8 cellular contexts compared by ENCODE assay signal in the genomic region with DNA sequence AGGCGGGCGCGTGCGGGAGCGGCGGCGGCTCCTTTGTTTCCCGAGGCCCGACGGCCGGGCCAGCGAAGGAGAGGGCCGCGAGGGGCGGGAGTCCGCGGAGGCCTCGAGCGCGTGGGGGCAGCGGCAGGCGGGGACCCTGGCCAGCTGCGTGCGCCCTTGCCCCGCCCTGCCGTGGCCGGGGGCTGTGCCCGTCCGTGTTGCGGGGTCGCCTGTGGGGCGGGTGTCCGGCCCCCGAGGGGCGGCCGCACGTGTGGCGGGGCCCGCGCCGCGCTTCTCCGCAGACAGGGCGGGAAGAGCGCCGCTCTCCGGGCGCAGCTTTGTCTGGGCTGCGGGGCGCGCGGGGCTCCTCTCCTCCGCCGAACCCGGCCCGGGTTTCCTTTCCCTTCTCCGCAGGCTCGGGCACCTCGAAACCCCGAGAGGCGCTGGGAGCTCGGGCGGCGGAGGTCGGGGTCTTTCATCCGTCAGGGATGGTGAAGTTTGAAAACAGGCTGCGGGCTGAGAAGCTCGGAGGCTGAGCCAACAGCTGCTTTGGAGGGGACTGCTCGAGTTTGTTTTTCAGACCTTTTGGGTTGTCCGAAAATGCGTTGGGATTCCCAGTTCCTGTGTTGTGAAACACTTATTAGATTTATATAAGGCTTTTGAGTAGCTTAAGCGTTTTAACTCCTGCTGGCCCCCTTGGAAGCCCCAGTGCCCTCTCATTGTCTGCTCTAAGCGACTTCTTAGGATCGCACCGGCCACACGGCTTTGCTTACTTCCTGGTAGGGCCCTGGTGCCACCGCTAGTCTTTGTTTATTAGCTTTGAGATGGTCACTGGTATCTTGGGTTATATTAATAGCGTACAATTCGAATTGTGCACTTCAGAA. TPM values are rescaled to one million over a fixed set of nuclear protein-coding genes. Genes with fewer than 3 reads are reported as not detected.
DNase-seq lines count a peak whose midpoint lies in the region; ATAC-seq and TF ChIP-seq lines count a peak whose summit lies in the region.

No MANE protein-coding gene starts in this region.

- TF ChIP-seq CTCF in HL-60 (IDR thresholded peaks at IDR 0.05; ENCODE audit: insufficient read depth, low read length) (no peak), PC-9 (conservative IDR thresholded peaks at IDR 0.05) (no peak), omental fat pad (IDR thresholded peaks at IDR 0.05) (no peak)

- BruUV-seq in PC-9 (replicated peaks; lab: Mats Ljungman, UMichigan), result no TSS peak

- H3K4me3 ChIP-seq in BLaER1 (peak overlapping the region; percentile 90), HL-60 (replicated peaks; ENCODE audit: insufficient read depth, low read length) (peak overlapping the region; percentile 75), PC-9 (peak overlapping the region; percentile 86)

- H2AFZ ChIP-seq in PC-9, result peak overlapping the region; percentile 82

- peaks cover 54% of the 10 kb centered on the region for H3F3A ChIP-seq in PC-9 (ENCODE audit: insufficient read depth, low read depth)

- peaks cover 57% of the 10 kb centered on the region for H3K79me2 ChIP-seq in PC-9 (ENCODE audit: low read depth)

- H3K4me2 ChIP-seq in BLaER1 (peak overlapping the region; percentile 96), PC-9 (peak overlapping the region; percentile 88)

- H3K9me3 ChIP-seq in BLaER1, result no peaks in the 10 kb centered on the region
- no peaks in the 10 kb centered on the region for H3K9me3 ChIP-seq in PC-9 (ENCODE audit: insufficient read depth, low read depth)

- no peaks in the 10 kb centered on the region for H3K36me3 ChIP-seq in BLaER1
- H3K36me3 ChIP-seq in PC-9 (ENCODE audit: low read depth), result no peaks in the 10 kb centered on the region

- H4K20me1 ChIP-seq in BLaER1 (peaks cover 47% of the 10 kb centered on the region), PC-9 (ENCODE audit: insufficient read depth) (peaks cover 25% of the 10 kb centered on the region)

- peaks cover 79% of the 10 kb centered on the region for H3K4me1 ChIP-seq in BLaER1
- H3K4me1 ChIP-seq in PC-9 (replicated peaks; ENCODE audit: insufficient read depth), result peaks cover 73% of the 10 kb centered on the region

- ATAC-seq in GM19023 (IDR thresholded peaks at IDR 0.05; ENCODE audit: unreplicated experiment) (peak; percentile 21), Right ventricle myocardium superior (ENCODE audit: poor library complexity) (peak; percentile 18), omental fat pad (ENCODE audit: low FRiP score) (peak; percentile 20), HG02870 (IDR thresholded peaks at IDR 0.05; ENCODE audit: unreplicated experiment) (no peak)

- H3K27ac ChIP-seq in BLaER1 (peak overlapping the region; percentile 98), HL-60 (replicated peaks) (peak overlapping the region; percentile 90), PC-9 (peak overlapping the region; percentile 75)

- no peaks in the 10 kb centered on the region for H3K9me2 ChIP-seq in PC-9 (ENCODE audit: insufficient read depth)

- H3K9ac ChIP-seq in BLaER1, result peak overlapping the region; percentile 99

- POLR2A ChIA-PET in PC-9 (lab: Charles Lee; ENCODE audit: unreplicated experiment), result interaction anchor here (0.6 to 0.7 kb wide), 2 partner anchors 44 to 944 kb away, joined by 3 to 4 read pairs; no protein-coding TSS in a partner anchor

- intact Hi-C loops in PC-9 (cut with micrococcal nuclease; ENCODE audit: unreplicated experiment), result loop anchor here (5.0 kb wide), 3 partner anchors 38 to 587 kb away; a partner anchor contains a TSS
- intact Hi-C loops in Right ventricle myocardium superior (cut with DNase I), result loop anchor here (5.0 kb wide), 1 partner anchor 92 kb away; a partner anchor contains a TSS

- H3K27me3 ChIP-seq in BLaER1, result no peaks in the 10 kb centered on the region
- H3K27me3 ChIP-seq in HL-60 (ENCODE audit: insufficient read depth, poor library complexity, severe bottlenecking), result no peaks in the 10 kb centered on the region
- no peaks in the 10 kb centered on the region for H3K27me3 ChIP-seq in PC-9 (ENCODE audit: insufficient read depth, low read depth)

- DNase-seq in HL-60 (ENCODE audit: low read depth in 1 of 2, low spot score in 1 of 2), result peak in 1 of 2 experiments; percentile 75
- DNase-seq in PC-9, result peak; percentile 45 to 48
- peak; percentile 10 for DNase-seq in activated naive CD8-positive, alpha-beta T cell treated with anti-CD3 and anti-CD28 coated beads, Interleukin-2, amount 50 U/mL, for 16 hours (ENCODE audit: low read depth, low spot score)
- DNase-seq in Right ventricle myocardium superior, result peak; percentile 79
- DNase-seq in omental fat pad (ENCODE audit: low spot score), result no peak

- CTCF ChIA-PET in PC-9 (lab: Charles Lee), result interaction anchor here (0.6 to 1.5 kb wide), 4 partner anchors 12 to 95 kb away, joined by 3 to 8 read pairs (median 4); no protein-coding TSS in a partner anchor

RNA-seq across cellular contexts. Expression of a gene that starts 0.8 kb away (rescaled TPM):
- total RNA-seq in PC-9 (2021) (57.5 and 59.7 TPM in 2 replicates), Right ventricle myocardium superior (15.9 TPM), omental fat pad (10 to 100 TPM; 40.4 to 66.2 (median 56.0) TPM)
